Comparison of ENCODE assay signal across 8 cellular contexts in genomic region chr6:28124971-28125353, GRCh38. TPM values are rescaled to one million over a fixed set of nuclear protein-coding genes. Genes with fewer than 3 reads are reported as not detected.
DNase-seq lines count a peak whose midpoint lies in the region; ATAC-seq, FAIRE-seq and TF ChIP-seq lines count a peak whose summit lies in the region.

No MANE protein-coding gene starts in this region.

- H4K20me1 ChIP-seq in KMS-11 (ENCODE audit: insufficient read depth) (no peaks in the 10 kb centered on the region), neural cell (ENCODE audit: insufficient read depth) (no peaks in the 10 kb centered on the region)

- intact Hi-C loops in dendritic cell treated with granulocyte-macrophage colony-stimulating factor and Interleukin-4, amounts not matched to agents 40 ng/mL and 50 ng/mL, for 4 days (cut with micrococcal nuclease), result loop anchor here (5.0 kb wide), 1 partner anchor 43 kb away; the partner anchor contains the start of gene ZNF165

- peaks cover 12% of the 10 kb centered on the region for H3K4me1 ChIP-seq in KMS-11 (ENCODE audit: low read depth, poor library complexity, severe bottlenecking)

- no peak for DNase-seq in GM18507 (ENCODE audit: extremely low spot score, insufficient read length, low read depth)
- no peak for DNase-seq in HT-29 (ENCODE audit: low spot score)
- DNase-seq in GM12891 (ENCODE audit: insufficient read length, low spot score), result no peak
- DNase-seq in activated gamma-delta T cell treated with Interleukin-2 at 50 U/mL for 16 hours, result no peak

- H3K36me3 Mint-ChIP-seq in dendritic cell treated with granulocyte-macrophage colony-stimulating factor and Interleukin-4, amounts not matched to agents 40 ng/mL and 50 ng/mL, for 4 days (ENCODE audit: low read depth), result peaks cover 57% of the 10 kb centered on the region

- H3K27ac ChIP-seq in KMS-11, result no peak overlapping the region
- H3K27ac ChIP-seq in neural cell (ENCODE audit: low read length), result peak overlapping the region; percentile 71

- H3K9ac ChIP-seq in KMS-11 (peak overlapping the region; percentile 32; the same call in 1 of the 2 replicates), neural cell (ENCODE audit: low read length) (peak overlapping the region; percentile 78)

- H3K36me3 ChIP-seq in KMS-11 (ENCODE audit: insufficient read depth) (peaks cover 4% of the 10 kb centered on the region; the same call in 1 of the 2 replicates), neural cell (ENCODE audit: insufficient read depth, low read length) (peaks cover 3% of the 10 kb centered on the region)

- TF ChIP-seq CTCF in KMS-11 (conservative IDR thresholded peaks at IDR 0.05; ENCODE audit: low read depth, low read length) (no peak), neural cell (IDR thresholded peaks at IDR 0.05; ENCODE audit: poor library complexity, severe bottlenecking) (no peak)

- H3K27me3 Mint-ChIP-seq in dendritic cell treated with granulocyte-macrophage colony-stimulating factor and Interleukin-4, amounts not matched to agents 40 ng/mL and 50 ng/mL, for 4 days, result no peaks in the 10 kb centered on the region

- no peak for TF ChIP-seq POLR2A in GM12891 (IDR thresholded peaks at IDR 0.05; ENCODE audit: low read depth, low read length)

- H2AFZ ChIP-seq in KMS-11 (ENCODE audit: low read depth) (peak overlapping the region; percentile 58), neural cell (ENCODE audit: low read depth, low read length) (peak overlapping the region; percentile 91)

- no peak overlapping the region for H3K4me3 ChIP-seq in KMS-11 (IDR thresholded peaks at IDR 0.05; ENCODE audit: insufficient read depth, low read depth, low read length)
- peak overlapping the region; percentile 77 for H3K4me3 ChIP-seq in neural cell (ENCODE audit: low read length)

- H3K4me2 ChIP-seq in KMS-11 (peak overlapping the region; percentile 46; the same call in 1 of the 2 replicates), neural cell (ENCODE audit: low read length) (peak overlapping the region; percentile 89)

- no peak for ATAC-seq in GM18868 (IDR thresholded peaks at IDR 0.05; ENCODE audit: unreplicated experiment)

- no peaks in the 10 kb centered on the region for H3K9me2 ChIP-seq in neural cell (ENCODE audit: insufficient read depth, low read length)

- peak overlapping the region; percentile 84 for H3K27ac Mint-ChIP-seq in dendritic cell treated with granulocyte-macrophage colony-stimulating factor and Interleukin-4, amounts not matched to agents 40 ng/mL and 50 ng/mL, for 4 days

- H3K9me3 Mint-ChIP-seq in dendritic cell treated with granulocyte-macrophage colony-stimulating factor and Interleukin-4, amounts not matched to agents 40 ng/mL and 50 ng/mL, for 4 days, result no peaks in the 10 kb centered on the region

- H3F3A ChIP-seq in neural cell (ENCODE audit: insufficient read depth, low read length, poor library complexity, severe bottlenecking), result no peaks in the 10 kb centered on the region

- TF ChIP-seq RAD21 in neural cell (conservative IDR thresholded peaks at IDR 0.05), result no peak

- H3K27me3 ChIP-seq in KMS-11 (ENCODE audit: insufficient read depth, low read depth) (no peaks in the 10 kb centered on the region), neural cell (ENCODE audit: insufficient read depth, low read depth, low read length) (no peaks in the 10 kb centered on the region)

- peak overlapping the region; percentile 89 for H3K4me3 Mint-ChIP-seq in dendritic cell treated with granulocyte-macrophage colony-stimulating factor and Interleukin-4, amounts not matched to agents 40 ng/mL and 50 ng/mL, for 4 days

- no peak for TF ChIP-seq EP300 in neural cell (conservative IDR thresholded peaks at IDR 0.05; ENCODE audit: poor library complexity, severe bottlenecking)

- FAIRE-seq in GM18507 (lab: Jason Lieb, UNC) (peak; percentile 39), GM12891 (lab: Jason Lieb, UNC) (no peak)

- no peaks in the 10 kb centered on the region for H3K9me3 ChIP-seq in neural cell (ENCODE audit: low read length)

- H3K4me1 Mint-ChIP-seq in dendritic cell treated with granulocyte-macrophage colony-stimulating factor and Interleukin-4, amounts not matched to agents 40 ng/mL and 50 ng/mL, for 4 days (ENCODE audit: low read depth), result peaks cover 36% of the 10 kb centered on the region

- H3K79me2 ChIP-seq in KMS-11 (ENCODE audit: insufficient read depth, low read depth), result no peaks in the 10 kb centered on the region
- peaks cover 62% of the 10 kb centered on the region for H3K79me2 ChIP-seq in neural cell (replicated peaks; ENCODE audit: insufficient read depth, low read length)

TF ChIP-seq in neural cell, 6 proteins besides CTCF, POLR2A, EP300 and RAD21:
- TF ChIP-seq TAF1 (IDR thresholded peaks at IDR 0.05; ENCODE audit: low read depth) (no peak), POLR2AphosphoS5 (IDR thresholded peaks at IDR 0.05) (no peak), REST (IDR thresholded peaks at IDR 0.05; ENCODE audit: borderline replicate concordance) (no peak), EZH2 (IDR thresholded peaks at IDR 0.05; ENCODE audit: borderline replicate concordance, insufficient read depth, low read length, poor library complexity, severe bottlenecking) (no peak), MXI1 (conservative IDR thresholded peaks at IDR 0.05; ENCODE audit: poor library complexity, severe bottlenecking) (no peak), SMC3 (conservative IDR thresholded peaks at IDR 0.05; ENCODE audit: poor library complexity) (no peak)

TF ChIP-seq in GM12891, 5 proteins besides CTCF, POLR2A, EP300 and RAD21:
- TF ChIP-seq POU2F2 (IDR thresholded peaks at IDR 0.05; ENCODE audit: low read depth, low read length), result no peak
- TF ChIP-seq TAF1 (IDR thresholded peaks at IDR 0.05; ENCODE audit: low read depth, low read length), result no peak
TF ChIP-seq in GM12891: peak in this region for 0.

RNA-seq across cellular contexts. Expression of gene ZSCAN16, which starts 0.6 kb away (rescaled TPM):
- polyA plus RNA-seq in neural cell, result 31.9 and 36.6 TPM in 2 replicates
- 24.3 and 31.5 TPM in 2 replicates for polyA minus RNA-seq in neural cell
- 4.5 and 5.8 TPM in 2 replicates for total RNA-seq in HT-29 (2014; rRNA removed; shearing (Covaris generic))
- 5.0 TPM for polyA plus RNA-seq in GM12891 (2012; ENCODE audit: low read depth, missing spikeins)

RNA-seq across cellular contexts. Expression of gene ZKSCAN8, which starts 16.7 kb away (rescaled TPM):
- 17.2 and 22.0 TPM in 2 replicates for polyA plus RNA-seq in neural cell
- 58.2 and 73.5 TPM in 2 replicates for polyA minus RNA-seq in neural cell
- 5.3 and 5.7 TPM in 2 replicates for total RNA-seq in HT-29 (2014; rRNA removed; shearing (Covaris generic))
- 7.1 TPM for polyA plus RNA-seq in GM12891 (2012; ENCODE audit: low read depth, missing spikeins)

RNA-seq across cellular contexts. Expression of gene ZNF165, which starts 44.6 kb away (rescaled TPM):
- polyA plus RNA-seq in neural cell, result 1.4 and 1.6 TPM in 2 replicates
- 1.2 and 1.5 TPM in 2 replicates for polyA minus RNA-seq in neural cell
- total RNA-seq in HT-29 (2014; rRNA removed; shearing (Covaris generic)), result 4.4 and 5.2 TPM in 2 replicates
- polyA plus RNA-seq in GM12891 (2012; ENCODE audit: low read depth, missing spikeins), result 1.7 TPM
